In the genomic region with DNA sequence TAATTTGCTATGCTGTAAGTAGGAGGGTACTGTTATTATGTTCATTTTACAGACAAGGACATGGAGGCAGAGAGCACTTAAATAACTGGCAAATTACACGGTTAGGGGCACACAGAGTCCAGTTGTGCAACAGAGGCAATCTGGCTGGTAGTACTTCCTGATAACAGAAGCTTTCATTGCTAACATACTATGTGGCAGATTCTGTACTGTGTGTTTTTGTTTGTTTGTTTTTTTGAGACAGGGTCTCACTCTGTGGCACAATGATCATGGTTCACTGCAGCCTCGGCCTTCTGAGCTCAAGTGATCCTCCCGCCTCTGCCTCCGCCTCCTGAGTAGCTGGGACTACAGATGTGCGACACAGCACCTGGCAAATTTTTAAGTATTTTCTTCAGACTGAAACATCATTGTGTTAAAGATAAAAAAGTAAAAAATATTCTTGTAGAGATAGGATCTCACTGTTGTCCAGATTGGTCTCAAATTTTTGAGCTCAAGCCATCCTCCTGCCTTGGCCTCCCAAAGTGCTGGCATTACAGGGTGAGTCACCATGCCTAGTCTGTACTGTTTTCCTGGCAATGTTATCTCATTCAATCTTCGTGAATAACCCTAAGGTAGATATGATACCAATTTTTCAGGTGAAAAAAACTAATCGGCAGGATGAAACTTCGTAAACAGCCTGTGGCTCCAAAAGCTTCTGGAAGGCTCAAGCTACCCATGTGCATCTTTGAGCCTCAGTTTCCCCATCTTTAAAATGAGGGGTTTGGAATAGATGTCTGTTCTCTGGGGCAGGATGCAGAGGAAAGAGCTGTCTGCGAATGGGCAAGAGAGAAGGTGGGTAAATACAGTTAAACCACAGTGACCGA, we compare ENCODE assay signal across 8 cellular contexts. TPM values are rescaled to one million over a fixed set of nuclear protein-coding genes. Genes with fewer than 3 reads are reported as not detected.
DNase-seq lines count a peak whose midpoint lies in the region; ATAC-seq, FAIRE-seq and TF ChIP-seq lines count a peak whose summit lies in the region.

No MANE protein-coding gene starts in this region.

- TF ChIP-seq CTCF in heart left ventricle (IDR thresholded peaks at IDR 0.05) (no peak), kidney (IDR thresholded peaks at IDR 0.05; ENCODE audit: borderline replicate concordance, extremely low read depth, insufficient read depth) (no peak), transverse colon (IDR thresholded peaks at IDR 0.05) (no peak)

- peak overlapping the region; percentile 90 to 94 for H3K9ac ChIP-seq in kidney (ENCODE audit: low read length in 2 of 2)

- ATAC-seq in heart left ventricle (no peak), left cardiac atrium (no peak), GM18520 (IDR thresholded peaks at IDR 0.05; ENCODE audit: unreplicated experiment) (no peak), HG02840 (IDR thresholded peaks at IDR 0.05; ENCODE audit: low FRiP score, unreplicated experiment) (no peak)
- peak in 1 of 2 donors; percentile 15 for ATAC-seq in activated naive CD4-positive, alpha-beta T cell treated with anti-CD3 and anti-CD28 coated beads, Interleukin-2, amount 50 U/mL, for 72 hours

- intact Hi-C loops in heart left ventricle (cut with DNase I) (loop anchor here in 3 of 10 donors (2.0 to 5.0 kb wide), 4 partner anchors 68 to 198 kb away; a partner anchor contains a TSS), left cardiac atrium (cut with DNase I) (no loop called here), kidney (cut with DNase I) (no loop called here), transverse colon (cut with DNase I; ENCODE audit: low total_unique reads) (no loop called here)

- no peak for DNase-seq in heart left ventricle
- no peak for DNase-seq in left cardiac atrium
- no peak for DNase-seq in activated naive CD4-positive, alpha-beta T cell treated with anti-CD3 and anti-CD28 coated beads, Interleukin-2, amount 50 U/mL, for 72 hours (ENCODE audit: low spot score in 2 of 2)
- DNase-seq in kidney, result no peak
- no peak for DNase-seq in transverse colon
- no peak for DNase-seq in activated CD4-positive, CD25-positive, alpha-beta regulatory T cell treated with anti-CD3 and anti-CD28 coated beads, Interleukin-2, amount 50 U/mL, for 72 hours

- H3K4me3 ChIP-seq in heart left ventricle (peak overlapping the region; percentile 66 to 97 (median 86)), kidney (ENCODE audit: low read length in 2 of 2) (peak overlapping the region; percentile 81 to 90), transverse colon (peak overlapping the region; percentile 83 to 98 (median 93))

- peak overlapping the region; percentile 87 to 98 for H3K27ac Mint-ChIP-seq in activated naive CD4-positive, alpha-beta T cell treated with anti-CD3 and anti-CD28 coated beads, Interleukin-2, amount 50 U/mL, for 72 hours

- 71 to 75% (median 74%) methylated on average over 10 of the region's 10 CpGs for WGBS in heart left ventricle, 4 donors
- 57 to 74% methylated on average over 9 to 10 of the region's 10 CpGs for WGBS in transverse colon (ENCODE audit: low coverage in 1 of 2), 2 donors

- in situ Hi-C loops in transverse colon (cut with MboI; ENCODE audit: low pct_ligation_motif_present in 1 of 4, low pct_unique_long_range_greater_than_20kb in 1 of 4, low sequenced_read_pairs in 3 of 4), result no loop called here

- peaks cover 0 to 44% (median 9%) of the 10 kb centered on the region in 12 donors for H3K4me1 ChIP-seq in heart left ventricle
- H3K4me1 ChIP-seq in kidney (ENCODE audit: control insufficient read depth in 1 of 2, insufficient read depth in 1 of 2, low read depth in 1 of 2, low read length in 2 of 2), result peaks cover 0 to 6% of the 10 kb centered on the region in 2 donors
- H3K4me1 ChIP-seq in transverse colon, result peaks cover 4 to 13% (median 9%) of the 10 kb centered on the region in 4 donors

- no peak for FAIRE-seq in kidney (lab: Jason Lieb, UNC)

- H3K27me3 ChIP-seq in heart left ventricle, result no peaks in the 10 kb centered on the region
- H3K27me3 ChIP-seq in transverse colon, result no peaks in the 10 kb centered on the region

- H3K36me3 ChIP-seq in heart left ventricle (no peaks in the 10 kb centered on the region), kidney (ENCODE audit: control insufficient read depth in 1 of 2, insufficient read depth in 2 of 2, low read length in 2 of 2) (no peaks in the 10 kb centered on the region), transverse colon (no peaks in the 10 kb centered on the region)

- TF ChIP-seq EP300 in transverse colon (IDR thresholded peaks at IDR 0.05; ENCODE audit: low read depth), result no peak

- no peak for TF ChIP-seq POLR2A in heart left ventricle (IDR thresholded peaks at IDR 0.05)
- no peak for TF ChIP-seq POLR2A in transverse colon (IDR thresholded peaks at IDR 0.05)

- H3K9me3 ChIP-seq in heart left ventricle (no peaks in the 10 kb centered on the region), kidney (ENCODE audit: control insufficient read depth in 1 of 2, low read length in 2 of 2) (no peaks in the 10 kb centered on the region), transverse colon (no peaks in the 10 kb centered on the region)

- H3K27ac ChIP-seq in heart left ventricle (peak overlapping the region; percentile 47 to 96 (median 90)), kidney (ENCODE audit: low read depth in 2 of 2, low read length in 2 of 2) (peak overlapping the region; percentile 85 to 87), transverse colon (peak overlapping the region; percentile 91 to 92 (median 91))

- H3K9me3 Mint-ChIP-seq in activated naive CD4-positive, alpha-beta T cell treated with anti-CD3 and anti-CD28 coated beads, Interleukin-2, amount 50 U/mL, for 72 hours, result no peaks in the 10 kb centered on the region

- H3K36me3 Mint-ChIP-seq in activated naive CD4-positive, alpha-beta T cell treated with anti-CD3 and anti-CD28 coated beads, Interleukin-2, amount 50 U/mL, for 72 hours, result peaks cover 0 to 6% of the 10 kb centered on the region in 2 donors

RNA-seq across cellular contexts. Expression of a gene that starts 0.9 kb away (rescaled TPM):
- total RNA-seq in heart left ventricle (100 to 1,000 TPM in 3 of 9 donors, 10 to 100 TPM in 6; 41.4 to 180 (median 85.4) TPM), left cardiac atrium (100 to 1,000 TPM; 135 to 145 TPM), kidney (73.0 TPM), transverse colon (10 to 100 TPM in 2 of 4 donors, 1 to 10 TPM in 2; 5.0 to 28.9 (median 13.4) TPM)
- polyA plus RNA-seq in heart left ventricle (100 to 1,000 TPM in 1 of 2 donors, 10 to 100 TPM in 1; 87.0 to 135 TPM), kidney (ENCODE audit: insufficient read depth, low read depth, low replicate concordance) (93.5 TPM)
- total RNA-seq in activated naive CD4-positive, alpha-beta T cell treated with anti-CD3 and anti-CD28 coated beads, Interleukin-2, amount 50 U/mL, for 72 hours, result 100 to 1,000 TPM in 1 of 2 donors, 10 to 100 TPM in 1; 49.4 to 122 TPM
